ENCODE assay signal across 8 cellular contexts in the genomic region with DNA sequence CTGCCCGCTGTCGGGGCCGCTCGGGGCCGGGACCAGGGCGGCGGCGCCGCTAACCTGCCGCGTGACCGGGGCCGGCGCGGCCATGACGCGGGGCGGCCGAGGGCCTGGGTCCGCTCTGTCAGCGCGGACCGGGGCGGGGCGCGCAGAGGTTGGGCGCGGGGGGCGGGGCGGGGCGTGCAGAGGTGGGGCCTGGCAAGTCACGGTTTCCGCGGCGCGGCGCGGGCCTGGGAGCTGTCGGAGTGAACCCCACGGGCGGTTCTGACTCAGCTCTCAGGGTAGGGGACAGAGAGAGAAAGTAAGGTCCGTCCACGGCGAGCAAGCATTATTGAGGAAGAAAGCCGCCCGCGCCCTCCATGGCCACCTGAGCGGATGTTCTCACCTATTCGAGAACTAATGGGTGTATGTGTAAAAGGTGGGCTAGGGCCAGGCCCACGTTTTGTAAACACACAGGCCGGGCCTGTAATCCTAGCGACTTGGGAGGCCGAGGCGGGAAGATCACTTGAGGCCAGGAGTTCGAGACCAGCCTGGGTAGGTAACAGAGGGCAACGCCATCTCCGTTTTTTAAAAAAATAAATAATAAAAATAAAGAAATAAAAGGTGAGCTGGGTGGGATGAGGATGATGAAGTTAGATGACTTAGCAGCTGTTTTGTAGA. TPM values are rescaled to one million over a fixed set of nuclear protein-coding genes. Genes with fewer than 3 reads are reported as not detected.
DNase-seq lines count a peak whose midpoint lies in the region; ATAC-seq, FAIRE-seq and TF ChIP-seq lines count a peak whose summit lies in the region.

A gene with protein sequence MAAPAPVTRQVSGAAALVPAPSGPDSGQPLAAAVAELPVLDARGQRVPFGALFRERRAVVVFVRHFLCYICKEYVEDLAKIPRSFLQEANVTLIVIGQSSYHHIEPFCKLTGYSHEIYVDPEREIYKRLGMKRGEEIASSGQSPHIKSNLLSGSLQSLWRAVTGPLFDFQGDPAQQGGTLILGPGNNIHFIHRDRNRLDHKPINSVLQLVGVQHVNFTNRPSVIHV (minus strand): TSS at position 120 of the 654 bp plus-strand sequence. CDS start 36 bp downstream, at position 84.

- in situ Hi-C loops in K562 (cut with MboI) = loop anchor here (25.0 kb wide), 1 partner anchor 218 kb away; no protein-coding TSS in a partner anchor

- H3K9me1 ChIP-seq in K562 (ENCODE audit: control insufficient read depth, insufficient read depth, low read length) = no peaks in the 10 kb centered on the region

- H3K4me2 ChIP-seq in DOHH2 (ENCODE audit: low read length) (peak within 1 kb of the TSS; percentile 61), K562 (ENCODE audit: insufficient read depth, low read length) (peak within 1 kb of the TSS; percentile 91)

- H3K4me3 ChIP-seq in DOHH2 (ENCODE audit: low read length) (peak within 1 kb of the TSS; percentile 67), K562 (peak within 1 kb of the TSS; percentile 70), iPS-11a (ENCODE audit: low read depth, low read length) (peak within 1 kb of the TSS; percentile 62), skeletal muscle cell (ENCODE audit: low read depth, low read length) (peak within 1 kb of the TSS; percentile 66)

- H3K27ac ChIP-seq in DOHH2 (ENCODE audit: low read depth, low read length) = no peak within 1 kb of the TSS
- H3K27ac ChIP-seq in K562 (ENCODE audit: extremely low read depth, low read depth, low read length) = peak within 1 kb of the TSS; percentile 76

- TF ChIP-seq RAD21 in K562 (CRISPR knock-in tag; conservative IDR thresholded peaks at IDR 0.05 in 1 of 2, IDR thresholded peaks at IDR 0.05 in 1 of 2) = no peak; a peak in 1 of 4 replicates

- no peaks in the 10 kb centered on the region for H3K9me2 ChIP-seq in DOHH2 (replicated peaks; ENCODE audit: control insufficient read depth, low read length)

- peak within 1 kb of the TSS; percentile 95 for H2AFZ ChIP-seq in K562 (ENCODE audit: low read depth, low read length)

- CTCF ChIA-PET in K562 (lab: Yijun Ruan, JAX; ENCODE audit: low intra/inter-chr PET ratio) = no interaction called here

- H4K20me1 ChIP-seq in DOHH2 (ENCODE audit: control insufficient read depth, insufficient read depth, low read depth, low read length) (no peaks in the 10 kb centered on the region), K562 (replicated peaks; ENCODE audit: control insufficient read depth, insufficient read depth, low read length) (no peaks in the 10 kb centered on the region)

- no peaks in the 10 kb centered on the region for H3K36me3 ChIP-seq in DOHH2 (ENCODE audit: control insufficient read depth, low read length)
- H3K36me3 ChIP-seq in K562 (ENCODE audit: control insufficient read depth, insufficient read depth, low read length) = peaks cover 18% of the 10 kb centered on the region; the same call in 2 of the 3 replicates

- peak; percentile 80 for DNase-seq in LoVo (ENCODE audit: low spot score)
- DNase-seq in UCSD-AML1 (lab: John Stamatoyannopoulos, UW; ENCODE audit: unreplicated experiment) = peak; percentile 80
- peak; percentile 84 to 87 (median 86) for DNase-seq in K562 (ENCODE audit: extremely low read depth in 1 of 4, low spot score in 3 of 4)
- no peak for DNase-seq in skeletal muscle cell (ENCODE audit: low read depth)
- DNase-seq in OCI-M2 (lab: John Stamatoyannopoulos, UW; ENCODE audit: unreplicated experiment) = no peak

- ATAC-seq in GM21576 (IDR thresholded peaks at IDR 0.05; ENCODE audit: unreplicated experiment) (peak; percentile 62), K562 (peak; percentile 90)

- BruUV-seq in K562 (replicated peaks; lab: Mats Ljungman, UMichigan) = no TSS peak

- H3K9ac ChIP-seq in K562 (ENCODE audit: insufficient read depth in 1 of 2, low read depth in 2 of 2, low read length in 2 of 2) = peak within 1 kb of the TSS; percentile 80 to 95

- 1% methylated on average over 26 of the region's 57 CpGs for WGBS in K562 (ENCODE audit: insufficient coverage, low coverage, missing lambda C conversion rate)

- H3K79me2 ChIP-seq in DOHH2 (ENCODE audit: control insufficient read depth, low read length) = no peaks in the 10 kb centered on the region
- H3K79me2 ChIP-seq in K562 (ENCODE audit: control insufficient read depth, insufficient read depth, low read length) = no peaks in the 10 kb centered on the region; the same call in 2 of the 3 replicates

- TF ChIP-seq POLR2A in K562 (conservative IDR thresholded peaks at IDR 0.05) = peak; percentile 60

- FAIRE-seq in K562 (lab: Jason Lieb, UNC) = no peak

- TF ChIP-seq CTCF in DOHH2 (IDR thresholded peaks at IDR 0.05; ENCODE audit: low read depth, low read length, poor library complexity, severe bottlenecking) = no peak
- no peak for TF ChIP-seq CTCF in K562 (IDR thresholded peaks at IDR 0.05 in 2 of 3, conservative IDR thresholded peaks at IDR 0.05 in 1 of 3; ENCODE audit: insufficient read depth in 2 of 3, low read depth in 1 of 3, low read length in 3 of 3)

- POLR2A ChIA-PET in K562 (lab: Yijun Ruan, JAX) = interaction anchor here (0.6 to 1.6 kb wide), 7 partner anchors 12 to 239 kb away, joined by 3 to 5 read pairs (median 4); no protein-coding TSS in a partner anchor

- no peaks in the 10 kb centered on the region for H3F3A ChIP-seq in DOHH2 (ENCODE audit: control insufficient read depth, insufficient read depth)

- H3K9me3 ChIP-seq in DOHH2 (ENCODE audit: control insufficient read depth, insufficient read depth, low read length) (no peaks in the 10 kb centered on the region), K562 (replicated peaks; ENCODE audit: control insufficient read depth, insufficient read depth, low read depth, low read length) (no peaks in the 10 kb centered on the region)

- H3K4me1 ChIP-seq in DOHH2 (ENCODE audit: control insufficient read depth, low read length) (0 out of 2 replicates have a peak, but pooled peaks cover 2% of the 10 kb centered on the region), K562 (replicated peaks in 1 of 2; ENCODE audit: control insufficient read depth in 2 of 2, insufficient read depth in 2 of 2, low read length in 2 of 2) (peaks cover 5 to 12% of the 10 kb centered on the region in 2 experiments; a peak in 4 of 5 replicates)

- intact Hi-C loops in K562 (cut with micrococcal nuclease) = loop anchor here (10.0 kb wide), 1 partner anchor 61 kb away; no protein-coding TSS in a partner anchor

- H3K27me3 ChIP-seq in DOHH2 (ENCODE audit: control insufficient read depth, low read length) (no peaks in the 10 kb centered on the region), K562 (ENCODE audit: control insufficient read depth in 2 of 2, insufficient read depth in 2 of 2, low read length in 2 of 2) (no peaks in the 10 kb centered on the region; a peak in 1 of 5 replicates)

- TF ChIP-seq EP300 in K562 (IDR thresholded peaks at IDR 0.05; ENCODE audit: low read length) = no peak

TF ChIP-seq in K562, 482 proteins besides CTCF, POLR2A, EP300 and RAD21 (continues in another document):
- TF ChIP-seq CCAR2 (IDR thresholded peaks at IDR 0.05; ENCODE audit: low read depth, low read length) (no peak), ZBTB43 (CRISPR knock-in tag; IDR thresholded peaks at IDR 0.05) (no peak)
- TF ChIP-seq, protein P1, sequence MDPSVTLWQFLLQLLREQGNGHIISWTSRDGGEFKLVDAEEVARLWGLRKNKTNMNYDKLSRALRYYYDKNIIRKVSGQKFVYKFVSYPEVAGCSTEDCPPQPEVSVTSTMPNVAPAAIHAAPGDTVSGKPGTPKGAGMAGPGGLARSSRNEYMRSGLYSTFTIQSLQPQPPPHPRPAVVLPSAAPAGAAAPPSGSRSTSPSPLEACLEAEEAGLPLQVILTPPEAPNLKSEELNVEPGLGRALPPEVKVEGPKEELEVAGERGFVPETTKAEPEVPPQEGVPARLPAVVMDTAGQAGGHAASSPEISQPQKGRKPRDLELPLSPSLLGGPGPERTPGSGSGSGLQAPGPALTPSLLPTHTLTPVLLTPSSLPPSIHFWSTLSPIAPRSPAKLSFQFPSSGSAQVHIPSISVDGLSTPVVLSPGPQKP (CRISPR knock-in tag; IDR thresholded peaks at IDR 0.05) = no peak
- TF ChIP-seq, protein P2, sequence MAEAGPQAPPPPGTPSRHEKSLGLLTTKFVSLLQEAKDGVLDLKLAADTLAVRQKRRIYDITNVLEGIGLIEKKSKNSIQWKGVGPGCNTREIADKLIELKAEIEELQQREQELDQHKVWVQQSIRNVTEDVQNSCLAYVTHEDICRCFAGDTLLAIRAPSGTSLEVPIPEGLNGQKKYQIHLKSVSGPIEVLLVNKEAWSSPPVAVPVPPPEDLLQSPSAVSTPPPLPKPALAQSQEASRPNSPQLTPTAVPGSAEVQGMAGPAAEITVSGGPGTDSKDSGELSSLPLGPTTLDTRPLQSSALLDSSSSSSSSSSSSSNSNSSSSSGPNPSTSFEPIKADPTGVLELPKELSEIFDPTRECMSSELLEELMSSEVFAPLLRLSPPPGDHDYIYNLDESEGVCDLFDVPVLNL (CRISPR knock-in tag; IDR thresholded peaks at IDR 0.05; ENCODE audit: low read depth) = 0 out of 2 replicates have a peak, but pooled peaks have one; percentile 33

RNA-seq across cellular contexts. Expression of the gene that starts here (rescaled TPM):
- total RNA-seq in K562 (2011; cell fraction: chromatin; rRNA removed; ENCODE audit: low replicate concordance) = 3.6 and 4.6 TPM in 2 replicates
- total RNA-seq in K562 (2011; cell fraction: nucleolus; rRNA removed) = 3.3 and 4.3 TPM in 2 replicates
- total RNA-seq in K562 (2011; cell fraction: nucleoplasm; rRNA removed) = 4.8 and 7.6 TPM in 2 replicates
- total RNA-seq in K562 (2014; rRNA removed) (10.6 and 12.0 TPM in 2 replicates), K562 (2014; rRNA removed; fragmentation: Illumina TruSeq; extraction: Trizol) (14.6 and 14.7 TPM in 2 replicates), K562 (2015; rRNA removed; fragmentation: Illumina TruSeq; extraction: Trizol) (14.1 and 15.3 TPM in 2 replicates), K562 (2021) (13.4 and 15.2 TPM in 2 replicates)
- polyA plus RNA-seq in K562 (2011; rRNA removed) (9.9 and 13.6 TPM in 2 replicates), K562 (2014; fragmentation: Illumina TruSeq; extraction: Trizol) (9.0 and 9.3 TPM in 2 replicates), K562 (2014; fragmentation: Nextera tagmentation; extraction: Ambion mirVana) (1 to 10 TPM; 3.6 to 3.7 TPM), K562 (2014; rRNA removed) (8.1 and 8.9 TPM in 2 replicates)
- polyA plus RNA-seq in K562 (2011; cell fraction: cytosol; rRNA removed) = 4.1 and 5.5 TPM in 2 replicates
- 2.7 and 3.9 TPM in 2 replicates for polyA plus RNA-seq in K562 (2011; cell fraction: nucleus; rRNA removed)
- 5.9 and 8.8 TPM in 2 replicates for polyA plus RNA-seq in K562 (2012)
- 6.2 and 7.3 TPM in 2 replicates for polyA minus RNA-seq in K562 (2011; rRNA and poly(A)+ RNA removed)
- 5.8 and 5.9 TPM in 2 replicates for polyA minus RNA-seq in K562 (2011; cell fraction: cytosol; rRNA and poly(A)+ RNA removed)
- polyA minus RNA-seq in K562 (2011; cell fraction: nucleus; rRNA and poly(A)+ RNA removed) = 3.3 and 3.5 TPM in 2 replicates

Comparison
In these comparisons a context has a peak if more than half of its experiments do, and no peak if none do; other contexts are left out.
1. DNase-seq: peak in LoVo (single experiment), UCSD-AML1 (single experiment) and K562 (4 of 4); none in skeletal muscle cell (single experiment) and OCI-M2 (single experiment).
2. Peak in every context shown above with its lines, with median percentiles within 50 percentile points of each other: H3K4me3 ChIP-seq.